ENCODE assay signal across 11 cellular contexts in the genomic region with DNA sequence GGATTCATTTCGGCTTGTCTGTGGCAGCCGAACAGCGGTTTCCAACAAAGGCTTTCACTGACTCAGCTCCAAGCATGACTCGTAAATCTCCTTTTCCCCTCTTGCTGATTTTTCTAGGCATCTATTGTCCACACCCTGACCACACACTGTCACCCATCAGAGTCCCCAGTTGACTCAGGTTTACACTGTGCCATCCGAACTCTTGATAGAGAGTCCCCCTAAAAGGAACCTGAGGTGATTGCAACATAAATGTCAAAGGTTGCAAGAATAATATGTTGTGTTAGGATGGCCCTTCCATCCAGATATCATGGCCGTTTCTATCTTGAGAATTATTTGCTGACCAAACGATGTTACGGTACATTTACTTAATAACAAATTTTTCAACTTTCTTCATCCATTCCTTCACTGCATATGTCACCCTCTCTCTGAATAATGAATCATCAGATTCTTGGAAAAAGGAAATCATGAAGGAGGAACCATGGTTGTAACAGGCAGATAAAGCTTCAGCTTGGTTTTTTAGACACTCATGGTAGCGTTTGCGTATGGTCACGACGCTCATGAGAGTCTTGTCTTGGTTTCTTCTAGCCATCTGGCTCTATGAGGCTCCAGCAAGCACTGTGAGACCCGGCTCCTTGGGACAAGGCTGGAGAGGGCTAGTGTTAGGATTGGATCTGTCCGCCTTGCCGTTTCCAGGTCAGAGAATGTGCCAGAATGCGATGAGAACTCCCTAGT.
DNase-seq lines count a peak whose midpoint lies in the region; ATAC-seq and TF ChIP-seq lines count a peak whose summit lies in the region.
"Had no signal": no experiment of that assay in that cellular context is flagged by ENCODE, and none has a peak within 500 bp of the region (broad histone marks: within the 10 kb centered on the region; RNA-seq: fewer than 3 reads in every experiment).

No MANE protein-coding gene starts in this region.

- no peaks in the 10 kb centered on the region for H3K27me3 ChIP-seq in BLaER1 treated with 17β-estradiol and CSF1 and Interleukin-3, amounts not matched to agents 10 nM and 100 nM
- H3K27me3 ChIP-seq: thyroid gland had no signal

- peak overlapping the region in 10 of 11 experiments; percentile 25 to 79 (median 60); a peak in 17 of 22 replicates for H3K27ac ChIP-seq in BLaER1 treated with 17β-estradiol and CSF1 and Interleukin-3, amounts not matched to agents 10 nM and 100 nM
- H3K27ac ChIP-seq: thyroid gland had no signal

- H3K9ac ChIP-seq in BLaER1 treated with 17β-estradiol and CSF1 and Interleukin-3, amounts not matched to agents 10 nM and 100 nM = peak overlapping the region in 2 of 11 experiments; percentile 30 to 44; a peak in 1 of 22 replicates

- H3K36me3 ChIP-seq in BLaER1 treated with 17β-estradiol and CSF1 and Interleukin-3, amounts not matched to agents 10 nM and 100 nM = no peaks in the 10 kb centered on the region
- H3K36me3 ChIP-seq: thyroid gland had no signal

- H3K4me3 ChIP-seq in BLaER1 treated with 17β-estradiol and CSF1 and Interleukin-3, amounts not matched to agents 10 nM and 100 nM = no peak overlapping the region
- H3K4me3 ChIP-seq in choroid plexus epithelial cell (ENCODE audit: low read depth, low read length) = no peak overlapping the region
- H3K4me3 ChIP-seq: thyroid gland had no signal

- no peak for TF ChIP-seq CTCF in choroid plexus epithelial cell (conservative IDR thresholded peaks at IDR 0.05; ENCODE audit: low read depth, low read length)

- no peak for ATAC-seq in HG03108 (IDR thresholded peaks at IDR 0.05; ENCODE audit: unreplicated experiment)
- ATAC-seq in HG03469 (IDR thresholded peaks at IDR 0.05; ENCODE audit: unreplicated experiment) = no peak

- no peaks in the 10 kb centered on the region for H4K20me1 ChIP-seq in BLaER1 treated with 17β-estradiol and CSF1 and Interleukin-3, amounts not matched to agents 10 nM and 100 nM

- H3K4me2 ChIP-seq in BLaER1 treated with 17β-estradiol and CSF1 and Interleukin-3, amounts not matched to agents 10 nM and 100 nM = peak overlapping the region in 8 of 11 experiments; percentile 48 to 85 (median 64); a peak in 15 of 22 replicates

- DNase-seq in NCI-H226 (peak; percentile 34), choroid plexus epithelial cell (ENCODE audit: low read depth) (peak; percentile 65), myocyte (ENCODE audit: low read depth) (peak; percentile 46), NCI-H82 (lab: John Stamatoyannopoulos, UW) (no peak), DMS 273 treated with DMSO at 0.1 percent for 48 hours (lab: John Stamatoyannopoulos, UW) (no peak)
- DNase-seq: caudate nucleus, NCI-H1105 treated with DMSO at 0.1 percent for 48 hours, thyroid gland had no signal

- peaks cover 22 to 83% (median 34%) of the 10 kb centered on the region in 10 experiments; a peak in 19 of 20 replicates for H3K4me1 ChIP-seq in BLaER1 treated with 17β-estradiol and CSF1 and Interleukin-3, amounts not matched to agents 10 nM and 100 nM

- peaks cover 0 to 12% (median 7%) of the 10 kb centered on the region in 11 experiments; a peak in 11 of 22 replicates for H3K9me3 ChIP-seq in BLaER1 treated with 17β-estradiol and CSF1 and Interleukin-3, amounts not matched to agents 10 nM and 100 nM (replicated peaks in 1 of 11)
- H3K9me3 ChIP-seq: thyroid gland had no signal

Comparison
In these comparisons a context has a peak if more than half of its experiments do, and no peak if none do; other contexts are left out.
1. DNase-seq: peak in NCI-H226 (single experiment), choroid plexus epithelial cell (single experiment) and myocyte (single experiment); none in NCI-H82 (single experiment) and DMS 273 treated with DMSO at 0.1 percent for 48 hours (single experiment).